ENCODE assay signal across 8 cellular contexts in the genomic region with DNA sequence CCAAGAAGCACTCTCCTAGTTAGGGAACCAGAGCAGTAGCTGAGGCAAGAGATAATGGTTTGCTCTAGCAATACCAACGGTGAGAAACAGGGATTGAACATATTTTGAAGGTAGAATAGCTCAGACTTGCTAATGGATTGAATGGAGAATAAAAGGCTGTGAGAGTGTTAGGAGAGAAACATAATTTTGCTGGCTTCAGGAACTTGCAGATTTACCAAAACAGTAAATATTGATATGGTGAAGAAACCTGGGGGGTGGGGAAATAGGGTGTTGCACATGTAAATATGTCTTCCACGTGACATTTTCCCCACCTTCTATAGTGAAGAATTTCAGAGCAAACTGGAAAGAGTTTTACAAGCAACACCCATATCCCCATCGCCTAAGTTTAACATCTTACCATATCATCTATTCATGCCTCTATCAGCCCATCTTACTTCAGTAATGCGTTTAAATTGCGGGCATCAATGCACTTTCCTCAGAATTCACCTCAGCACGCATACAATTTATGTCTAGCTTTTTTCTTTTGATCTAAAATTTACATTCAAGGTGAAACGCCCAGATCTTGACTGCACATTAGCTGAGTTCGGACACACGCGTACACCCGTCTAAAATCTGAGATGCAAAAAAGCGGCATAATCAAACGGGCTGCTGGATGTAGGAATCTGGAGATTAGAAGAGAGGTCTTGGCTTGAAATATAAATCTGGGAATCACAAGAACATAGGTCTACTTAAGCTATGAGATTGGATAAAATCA. TPM values are rescaled to one million over a fixed set of nuclear protein-coding genes. Genes with fewer than 3 reads are reported as not detected.
DNase-seq lines count a peak whose midpoint lies in the region; ATAC-seq and TF ChIP-seq lines count a peak whose summit lies in the region.

No MANE protein-coding gene starts in this region.

- peaks cover 0 to 17% (median 0%) of the 10 kb centered on the region in 3 donors for H3K36me3 Mint-ChIP-seq in CD8-positive, alpha-beta memory T cell
- no peaks in the 10 kb centered on the region for H3K36me3 Mint-ChIP-seq in osteocyte (ENCODE audit: unreplicated experiment)

- H3K9me3 Mint-ChIP-seq in CD8-positive, alpha-beta memory T cell, result no peaks in the 10 kb centered on the region
- H3K9me3 Mint-ChIP-seq in osteocyte (ENCODE audit: unreplicated experiment), result no peaks in the 10 kb centered on the region

- no peak for TF ChIP-seq POLR2A in NB4 (IDR thresholded peaks at IDR 0.05; ENCODE audit: extremely low read depth, insufficient read length)

- POLR2A ChIA-PET in CD8-positive, alpha-beta memory T cell (lab: Charles Lee), result interaction anchor here (2.0 kb wide), 1 partner anchor 27 kb away, joined by 32 read pairs; the partner anchor contains the start of genes NKIRAS1 and RPL15

- CTCF ChIA-PET in CD8-positive, alpha-beta memory T cell (lab: Charles Lee), result interaction anchor here (1.6 to 2.0 kb wide), 2 partner anchors 20 to 27 kb away, joined by 5 to 6 read pairs; partner anchors contain the start of genes NKIRAS1 and RPL15

- no peaks in the 10 kb centered on the region for H3K9me3 ChIP-seq in CD8-positive, alpha-beta memory T cell (ENCODE audit: low read length)
- no peaks in the 10 kb centered on the region for H3K9me3 ChIP-seq in effector memory CD4-positive, alpha-beta T cell (ENCODE audit: control insufficient read depth, low read length)

- H3K36me3 ChIP-seq in CD8-positive, alpha-beta memory T cell (ENCODE audit: insufficient read depth, low read length), result no peaks in the 10 kb centered on the region
- no peaks in the 10 kb centered on the region for H3K36me3 ChIP-seq in effector memory CD4-positive, alpha-beta T cell (ENCODE audit: control insufficient read depth, insufficient read depth, low read length)

- peak overlapping the region; percentile 82 to 93 (median 86) for H3K4me3 Mint-ChIP-seq in CD8-positive, alpha-beta memory T cell
- peak overlapping the region; percentile 77 for H3K4me3 Mint-ChIP-seq in osteocyte (ENCODE audit: unreplicated experiment)

- peaks cover 32 to 42% (median 39%) of the 10 kb centered on the region in 3 donors for H3K4me1 Mint-ChIP-seq in CD8-positive, alpha-beta memory T cell
- peaks cover 34% of the 10 kb centered on the region for H3K4me1 Mint-ChIP-seq in osteocyte (ENCODE audit: unreplicated experiment)

- H3K4me3 ChIP-seq in CD8-positive, alpha-beta memory T cell (ENCODE audit: low read length), result peak overlapping the region; percentile 32
- H3K4me3 ChIP-seq in NB4 (ENCODE audit: low read depth, low read length), result peak overlapping the region; percentile 56
- peak overlapping the region; percentile 73 for H3K4me3 ChIP-seq in effector memory CD4-positive, alpha-beta T cell (ENCODE audit: insufficient read depth, low read depth, low read length, poor library complexity, severe bottlenecking)

- DNase-seq in CD8-positive, alpha-beta memory T cell, result peak in 1 of 5 donors; percentile 19
- no peak for DNase-seq in NB4 (ENCODE audit: low read depth)
- DNase-seq in effector memory CD4-positive, alpha-beta T cell, result no peak
- DNase-seq in osteocyte (ENCODE audit: extremely low spot score, unreplicated experiment), result no peak
- DNase-seq in T1000 (lab: John Stamatoyannopoulos, UW), result no peak

- peak overlapping the region; percentile 85 to 96 (median 90) for H3K27ac Mint-ChIP-seq in CD8-positive, alpha-beta memory T cell
- peak overlapping the region; percentile 33 for H3K27ac Mint-ChIP-seq in osteocyte (ENCODE audit: unreplicated experiment)

- H3K27ac ChIP-seq in CD8-positive, alpha-beta memory T cell (ENCODE audit: low read depth, low read length), result no peak overlapping the region
- peak overlapping the region; percentile 87 for H3K27ac ChIP-seq in effector memory CD4-positive, alpha-beta T cell (ENCODE audit: insufficient read depth, low read length, poor library complexity, severe bottlenecking)

- no peak for ATAC-seq in HG02571 (IDR thresholded peaks at IDR 0.05; ENCODE audit: unreplicated experiment)
- ATAC-seq in GM19324 (IDR thresholded peaks at IDR 0.05; ENCODE audit: low FRiP score, unreplicated experiment), result no peak
- ATAC-seq in GM18520 (IDR thresholded peaks at IDR 0.05; ENCODE audit: unreplicated experiment), result no peak

- TF ChIP-seq CTCF in NB4 (IDR thresholded peaks at IDR 0.05; ENCODE audit: low read depth, low read length), result no peak
- TF ChIP-seq CTCF in osteocyte (IDR thresholded peaks at IDR 0.05), result no peak

- H3K27me3 Mint-ChIP-seq in CD8-positive, alpha-beta memory T cell, result no peaks in the 10 kb centered on the region
- H3K27me3 Mint-ChIP-seq in osteocyte (ENCODE audit: unreplicated experiment), result no peaks in the 10 kb centered on the region

- H3K27me3 ChIP-seq in CD8-positive, alpha-beta memory T cell (ENCODE audit: insufficient read depth, low read length, poor library complexity, severe bottlenecking), result no peaks in the 10 kb centered on the region
- H3K27me3 ChIP-seq in effector memory CD4-positive, alpha-beta T cell (replicated peaks; ENCODE audit: control insufficient read depth, insufficient read depth, low read length, poor library complexity, severe bottlenecking), result no peaks in the 10 kb centered on the region

- H3K4me1 ChIP-seq in CD8-positive, alpha-beta memory T cell (ENCODE audit: insufficient read depth, low read length), result peaks cover 27% of the 10 kb centered on the region
- H3K4me1 ChIP-seq in effector memory CD4-positive, alpha-beta T cell (ENCODE audit: control insufficient read depth, insufficient read depth, low read length, poor library complexity, severe bottlenecking), result peaks cover 20% of the 10 kb centered on the region

RNA-seq across cellular contexts. Expression of gene NR1D2, which starts 0.9 kb away (rescaled TPM):
- 1 to 10 TPM; 7.9 to 8.4 TPM for total RNA-seq in CD8-positive, alpha-beta memory T cell
- polyA plus RNA-seq in CD8-positive, alpha-beta memory T cell, result 57.1 TPM
- total RNA-seq in osteocyte, result 26.4 and 29.2 TPM in 2 replicates

RNA-seq across cellular contexts. Expression of gene RPL15, which starts 27.3 kb away (rescaled TPM):
- 1,000 to 10,000 TPM; 2,200 to 2,237 TPM for total RNA-seq in CD8-positive, alpha-beta memory T cell
- polyA plus RNA-seq in CD8-positive, alpha-beta memory T cell, result 4,233 TPM
- total RNA-seq in osteocyte, result 1,872 and 1,902 TPM in 2 replicates

RNA-seq across cellular contexts. Expression of gene NKIRAS1, which starts 27.4 kb away (rescaled TPM):
- 1 to 10 TPM; 6.1 to 7.2 TPM for total RNA-seq in CD8-positive, alpha-beta memory T cell
- polyA plus RNA-seq in CD8-positive, alpha-beta memory T cell, result 5.3 TPM
- total RNA-seq in osteocyte, result 12.9 and 13.1 TPM in 2 replicates
